ENCODE assay signal across 26 cellular contexts in genomic region chr1:37861151-37861550, GRCh38. TPM values are rescaled to one million over a fixed set of nuclear protein-coding genes. Genes with fewer than 3 reads are reported as not detected.
DNase-seq lines count a peak whose midpoint lies in the region; ATAC-seq and TF ChIP-seq lines count a peak whose summit lies in the region.
"Had no signal": no experiment of that assay in that cellular context is flagged by ENCODE, and none has a peak within 500 bp of the region (broad histone marks: within the 10 kb centered on the region; RNA-seq: fewer than 3 reads in every experiment).

No MANE protein-coding gene starts in this region.

- no peak overlapping the region for H3K27ac Mint-ChIP-seq in activated naive CD8-positive, alpha-beta T cell treated with anti-CD3 and anti-CD28 coated beads, Interleukin-2, amount 50 U/mL, for 24 hours
- no peak overlapping the region for H3K27ac Mint-ChIP-seq in activated naive CD8-positive, alpha-beta T cell treated with anti-CD3 and anti-CD28 coated beads for 36 hours
- peak overlapping the region; percentile 48 for H3K27ac Mint-ChIP-seq in type B pancreatic cell

- H3K4me1 ChIP-seq in esophagus squamous epithelium = peaks cover 5 to 76% (median 16%) of the 10 kb centered on the region in 3 donors
- H3K4me1 ChIP-seq: BE2C had no signal

- no peak for DNase-seq in activated naive CD8-positive, alpha-beta T cell treated with anti-CD3 and anti-CD28 coated beads, Interleukin-2, amount 50 U/mL, for 24 hours
- DNase-seq in activated naive CD8-positive, alpha-beta T cell treated with anti-CD3 and anti-CD28 coated beads for 36 hours = no peak
- DNase-seq in RPMI7951 (ENCODE audit: low read depth) = peak; percentile 4
- DNase-seq in esophagus squamous epithelium (lab: John Stamatoyannopoulos, UW) = no peak
- DNase-seq in type B pancreatic cell (ENCODE audit: extremely low spot score, unreplicated experiment) = no peak
- DNase-seq in DMS53 (lab: John Stamatoyannopoulos, UW) = no peak
- DNase-seq in posterior vena cava (ENCODE audit: low spot score) = no peak
- DNase-seq: activated CD4-positive, alpha-beta T cell treated with anti-CD3 and anti-CD28 coated beads, Interleukin-2, amount 10 ng/mL, durations not matched to agents 24 days and 14 days; BE2C; COR-L47; DMS79 treated with DMSO at 0.1 percent for 48 hours; foreskin melanocyte; hippocampal formation; immature natural killer cell; KBM-7; left lung; naive thymus-derived CD4-positive, alpha-beta T cell; NCI-H1436 treated with DMSO at 0.1 percent for 48 hours; NCI-H2107; spleen; stimulated activated CD4-positive, alpha-beta T cell treated with anti-CD3 and anti-CD28 coated beads, Interleukin-2, amount 100 ng/mL, for 48 hours had no signal

- TF ChIP-seq CTCF in esophagus squamous epithelium (IDR thresholded peaks at IDR 0.05) (no peak), type B pancreatic cell (conservative IDR thresholded peaks at IDR 0.05) (no peak)

- no peaks in the 10 kb centered on the region for H3K27me3 ChIP-seq in esophagus squamous epithelium
- H3K27me3 ChIP-seq: BE2C, left lung, spleen had no signal

- ATAC-seq in activated naive CD8-positive, alpha-beta T cell treated with anti-CD3 and anti-CD28 coated beads, Interleukin-2, amount 50 U/mL, for 24 hours = no peak
- no peak for ATAC-seq in HG02610 (IDR thresholded peaks at IDR 0.05; ENCODE audit: unreplicated experiment)
- ATAC-seq: activated naive CD4-positive, alpha-beta T cell treated with anti-CD3 and anti-CD28 coated beads, Interleukin-2, amount 50 U/mL, for 72 hours; left lung; naive thymus-derived CD4-positive, alpha-beta T cell; Panc1; stimulated activated memory B cell treated with anti-CD40 and anti-IgM and Interleukin-4, amounts not matched to agents 10 μg/mL and 1 μg/mL and 100 μg/mL, for 72 hours had no signal

- peak overlapping the region; percentile 97 for H3K4me3 Mint-ChIP-seq in activated naive CD8-positive, alpha-beta T cell treated with anti-CD3 and anti-CD28 coated beads, Interleukin-2, amount 50 U/mL, for 24 hours
- H3K4me3 Mint-ChIP-seq in activated naive CD8-positive, alpha-beta T cell treated with anti-CD3 and anti-CD28 coated beads for 36 hours = no peak overlapping the region
- H3K4me3 Mint-ChIP-seq in type B pancreatic cell = peak overlapping the region; percentile 100

- H3K36me3 Mint-ChIP-seq in activated naive CD8-positive, alpha-beta T cell treated with anti-CD3 and anti-CD28 coated beads, Interleukin-2, amount 50 U/mL, for 24 hours (ENCODE audit: low read depth) = peaks cover 31% of the 10 kb centered on the region
- peaks cover 15% of the 10 kb centered on the region for H3K36me3 Mint-ChIP-seq in activated naive CD8-positive, alpha-beta T cell treated with anti-CD3 and anti-CD28 coated beads for 36 hours
- peaks cover 18% of the 10 kb centered on the region for H3K36me3 Mint-ChIP-seq in type B pancreatic cell

- 45 to 69% methylated on average over 3 to 4 of the region's 4 CpGs for whole genome bisulfite sequencing in esophagus squamous epithelium, 2 donors

- no peaks in the 10 kb centered on the region for H3K9me3 ChIP-seq in esophagus squamous epithelium
- H3K9me3 ChIP-seq: BE2C, left lung, spleen had no signal

- H3K9me3 Mint-ChIP-seq in activated naive CD8-positive, alpha-beta T cell treated with anti-CD3 and anti-CD28 coated beads, Interleukin-2, amount 50 U/mL, for 24 hours = no peaks in the 10 kb centered on the region
- H3K9me3 Mint-ChIP-seq in activated naive CD8-positive, alpha-beta T cell treated with anti-CD3 and anti-CD28 coated beads for 36 hours = no peaks in the 10 kb centered on the region
- H3K9me3 Mint-ChIP-seq in type B pancreatic cell = no peaks in the 10 kb centered on the region
- H3K9me3 Mint-ChIP-seq: activated CD4-positive, alpha-beta T cell treated with anti-CD3 and anti-CD28 coated beads, Interleukin-2, amount 10 ng/mL, durations not matched to agents 24 days and 14 days; activated naive CD4-positive, alpha-beta T cell treated with anti-CD3 and anti-CD28 coated beads, Interleukin-2, amount 50 U/mL, for 72 hours; immature natural killer cell; naive thymus-derived CD4-positive, alpha-beta T cell; stimulated activated memory B cell treated with anti-CD40 and anti-IgM and Interleukin-4, amounts not matched to agents 10 μg/mL and 1 μg/mL and 100 μg/mL, for 72 hours; T-helper 1 cell treated with Interleukin-12 subunit alpha and Interleukin-12 subunit beta and Interleukin-4 antibody, amounts not matched to agents 30 μg/mL and 1 μg/mL, for 36 hours had no signal

- TF ChIP-seq POLR2A in esophagus squamous epithelium (IDR thresholded peaks at IDR 0.05) = no peak

- H3K27ac ChIP-seq in esophagus squamous epithelium = peak overlapping the region; percentile 78 to 99 (median 94)

- intact Hi-C loops in esophagus squamous epithelium (cut with DNase I) = no loop called here
- intact Hi-C loops in posterior vena cava (cut with DNase I) = no loop called here

- peaks cover 0 to 67% (median 5%) of the 10 kb centered on the region in 3 donors for H3K36me3 ChIP-seq in esophagus squamous epithelium

- H3K4me1 Mint-ChIP-seq in activated naive CD8-positive, alpha-beta T cell treated with anti-CD3 and anti-CD28 coated beads, Interleukin-2, amount 50 U/mL, for 24 hours = peaks cover 38% of the 10 kb centered on the region
- peaks cover 32% of the 10 kb centered on the region for H3K4me1 Mint-ChIP-seq in activated naive CD8-positive, alpha-beta T cell treated with anti-CD3 and anti-CD28 coated beads for 36 hours
- H3K4me1 Mint-ChIP-seq in type B pancreatic cell (ENCODE audit: unreplicated experiment) = peaks cover 18% of the 10 kb centered on the region

- H3K27me3 Mint-ChIP-seq in activated naive CD8-positive, alpha-beta T cell treated with anti-CD3 and anti-CD28 coated beads, Interleukin-2, amount 50 U/mL, for 24 hours = no peaks in the 10 kb centered on the region
- H3K27me3 Mint-ChIP-seq in activated naive CD8-positive, alpha-beta T cell treated with anti-CD3 and anti-CD28 coated beads for 36 hours = no peaks in the 10 kb centered on the region
- H3K27me3 Mint-ChIP-seq in type B pancreatic cell = no peaks in the 10 kb centered on the region
- H3K27me3 Mint-ChIP-seq: activated CD4-positive, alpha-beta T cell treated with anti-CD3 and anti-CD28 coated beads, Interleukin-2, amount 10 ng/mL, durations not matched to agents 24 days and 14 days; naive thymus-derived CD4-positive, alpha-beta T cell; stimulated activated memory B cell treated with anti-CD40 and anti-IgM and Interleukin-4, amounts not matched to agents 10 μg/mL and 1 μg/mL and 100 μg/mL, for 72 hours had no signal

- no peak overlapping the region for H3K4me3 ChIP-seq in esophagus squamous epithelium
- H3K4me3 ChIP-seq: left lung had no signal

RNA-seq across cellular contexts. Expression of gene MTF1, which starts 1.8 kb away (rescaled TPM):
- 10 to 100 TPM; 31.2 to 31.4 TPM for total RNA-seq in activated naive CD8-positive, alpha-beta T cell treated with anti-CD3 and anti-CD28 coated beads for 36 hours
- 3.0 and 3.5 TPM in 2 replicates for total RNA-seq in RPMI7951 (2014; rRNA removed; shearing (Covaris generic))
- 10 to 100 TPM in 2 of 4 donors, 1 to 10 TPM in 2; 6.3 to 13.4 (median 9.9) TPM for total RNA-seq in esophagus squamous epithelium
- 20.5 and 20.7 TPM in 2 replicates for total RNA-seq in type B pancreatic cell (ENCODE audit: low replicate concordance)
- total RNA-seq in posterior vena cava = 10 to 100 TPM; 17.8 to 19.8 TPM

RNA-seq across cellular contexts. Expression of gene YRDC, which starts 53.1 kb away (rescaled TPM):
- total RNA-seq in activated naive CD8-positive, alpha-beta T cell treated with anti-CD3 and anti-CD28 coated beads for 36 hours = 10 to 100 TPM; 58.3 to 62.0 TPM
- total RNA-seq in RPMI7951 (2014; rRNA removed; shearing (Covaris generic)) = 23.7 and 25.7 TPM in 2 replicates
- total RNA-seq in esophagus squamous epithelium (10 to 100 TPM; 19.9 to 26.0 (median 21.1) TPM), type B pancreatic cell (ENCODE audit: low replicate concordance) (12.7 and 19.2 TPM in 2 replicates), posterior vena cava (10 to 100 TPM in 1 of 2 donors, 1 to 10 TPM in 1; 7.1 to 12.0 TPM)

RNA-seq across cellular contexts. Expression of gene C1orf122, which starts 53.6 kb away (rescaled TPM):
- 10 to 100 TPM; 26.1 to 27.7 TPM for total RNA-seq in activated naive CD8-positive, alpha-beta T cell treated with anti-CD3 and anti-CD28 coated beads for 36 hours
- 52.4 and 68.3 TPM in 2 replicates for total RNA-seq in RPMI7951 (2014; rRNA removed; shearing (Covaris generic))
- total RNA-seq in esophagus squamous epithelium (10 to 100 TPM; 40.9 to 60.2 (median 52.1) TPM), type B pancreatic cell (ENCODE audit: low replicate concordance) (38.9 and 49.6 TPM in 2 replicates), posterior vena cava (10 to 100 TPM; 40.2 to 42.1 TPM)
